In genomic region chr18:57544958-57545661, GRCh38 we compare ENCODE assay signal across 14 cellular contexts. TPM values are rescaled to one million over a fixed set of nuclear protein-coding genes. Genes with fewer than 3 reads are reported as not detected.
DNase-seq lines count a peak whose midpoint lies in the region; ATAC-seq and TF ChIP-seq lines count a peak whose summit lies in the region.
"Had no signal": no experiment of that assay in that cellular context is flagged by ENCODE, and none has a peak within 500 bp of the region (broad histone marks: within the 10 kb centered on the region; RNA-seq: fewer than 3 reads in every experiment).

No MANE protein-coding gene starts in this region.

- no peaks in the 10 kb centered on the region for H3K9me2 ChIP-seq in GM23338 (ENCODE audit: insufficient read depth)

- H3K4me1 Mint-ChIP-seq in GM23338 = peaks cover 14% of the 10 kb centered on the region

- H3K79me2 ChIP-seq in GM23338 (replicated peaks; ENCODE audit: insufficient read depth) = no peaks in the 10 kb centered on the region

- H3F3A ChIP-seq in GM23338 (replicated peaks; ENCODE audit: low read depth) = no peaks in the 10 kb centered on the region

- no peak overlapping the region for H3K4me3 Mint-ChIP-seq in GM23338
- H3K4me3 Mint-ChIP-seq: activated B cell treated with CpG ODN at 0.5 μM for 24 hours; activated naive CD8-positive, alpha-beta T cell; CD4-positive, CD25-positive, alpha-beta regulatory T cell had no signal

- no peaks in the 10 kb centered on the region for H3K36me3 Mint-ChIP-seq in GM23338 (ENCODE audit: low read depth)
- H3K36me3 Mint-ChIP-seq: naive B cell had no signal

- peak; percentile 58 for DNase-seq in OCI-M1 (lab: John Stamatoyannopoulos, UW)
- DNase-seq in globus pallidus (ENCODE audit: low spot score) = no peak
- DNase-seq in GM23338 (ENCODE audit: low spot score) = no peak
- DNase-seq in DMS114 treated with DMSO at 0.1 percent for 48 hours (lab: John Stamatoyannopoulos, UW; ENCODE audit: unreplicated experiment) = no peak
- DNase-seq in activated CD4-positive, alpha-beta T cell treated with anti-CD3 and anti-CD28 coated beads, Interleukin-2, amount 50 U/mL, for 48 hours = no peak
- DNase-seq: activated B cell treated with CpG ODN at 0.5 μM for 24 hours; CD4-positive, CD25-positive, alpha-beta regulatory T cell; naive B cell; stimulated activated CD4-positive, alpha-beta T cell treated with anti-CD3 and anti-CD28 coated beads, Interleukin-1b, Interleukin-23, amount 100 ng/mL, for 48 hours had no signal

- H3K9me3 Mint-ChIP-seq in GM23338 = no peaks in the 10 kb centered on the region
- H3K9me3 Mint-ChIP-seq: activated B cell treated with CpG ODN at 0.5 μM for 24 hours; CD4-positive, CD25-positive, alpha-beta regulatory T cell; naive B cell had no signal

- H3K27ac Mint-ChIP-seq in GM23338 = no peak overlapping the region
- H3K27ac Mint-ChIP-seq: activated B cell treated with CpG ODN at 0.5 μM for 24 hours; activated naive CD8-positive, alpha-beta T cell; CD4-positive, CD25-positive, alpha-beta regulatory T cell had no signal

- no peaks in the 10 kb centered on the region for H3K27me3 ChIP-seq in GM23338 (ENCODE audit: insufficient read depth)

- H2AFZ ChIP-seq in GM23338 = no peak overlapping the region

- H3K4me1 ChIP-seq in GM23338 (ENCODE audit: insufficient read depth) = peaks cover 4% of the 10 kb centered on the region; the same call in 1 of the 2 replicates

- H4K20me1 ChIP-seq in GM23338 (replicated peaks; ENCODE audit: insufficient read depth) = no peaks in the 10 kb centered on the region

- H3K4me2 ChIP-seq in GM23338 = no peak overlapping the region

- ATAC-seq in GM18502 (IDR thresholded peaks at IDR 0.05; ENCODE audit: poor library complexity, unreplicated experiment) (peak; percentile 81), GM21515 (IDR thresholded peaks at IDR 0.05; ENCODE audit: unreplicated experiment) (peak; percentile 86), HG03135 (IDR thresholded peaks at IDR 0.05; ENCODE audit: unreplicated experiment) (peak; percentile 85), GM23338 (no peak)
- ATAC-seq: K562 had no signal

- H3K4me3 ChIP-seq in GM23338 = no peak overlapping the region
- H3K4me3 ChIP-seq: K562 had no signal

- TF ChIP-seq CTCF in GM23338 (conservative IDR thresholded peaks at IDR 0.05; ENCODE audit: low read depth in 2 of 2) = no peak

- no peaks in the 10 kb centered on the region for H3K27me3 Mint-ChIP-seq in GM23338 (ENCODE audit: insufficient read depth, low read depth, poor library complexity)
- H3K27me3 Mint-ChIP-seq: activated B cell treated with CpG ODN at 0.5 μM for 24 hours; activated naive CD8-positive, alpha-beta T cell; naive B cell had no signal

- no peak overlapping the region for H3K27ac ChIP-seq in GM23338 (ENCODE audit: low read depth)

- no peaks in the 10 kb centered on the region for H3K36me3 ChIP-seq in GM23338 (ENCODE audit: insufficient read depth)

TF ChIP-seq in GM23338, 12 proteins besides CTCF, POLR2A, EP300 and RAD21 (continues in another document):
- TF ChIP-seq EZH2 (IDR thresholded peaks at IDR 0.05; ENCODE audit: low read depth, unreplicated experiment) = no peak
- TF ChIP-seq REST (IDR thresholded peaks at IDR 0.05; ENCODE audit: unreplicated experiment) = no peak
- TF ChIP-seq JUNB (IDR thresholded peaks at IDR 0.05; ENCODE audit: unreplicated experiment) = no peak
- no peak for TF ChIP-seq CREB1 (CRISPR knock-in tag; IDR thresholded peaks at IDR 0.05; ENCODE audit: low read depth)
- TF ChIP-seq EZH2phosphoT487 (IDR thresholded peaks at IDR 0.05; ENCODE audit: unreplicated experiment) = no peak
- TF ChIP-seq ZNF462 (CRISPR knock-in tag; IDR thresholded peaks at IDR 0.05) = no peak
- TF ChIP-seq NANOG (IDR thresholded peaks at IDR 0.05; ENCODE audit: borderline replicate concordance) = no peak
- no peak for TF ChIP-seq ZNF114 (CRISPR knock-in tag; IDR thresholded peaks at IDR 0.05)
- TF ChIP-seq STAT1 (IDR thresholded peaks at IDR 0.05; ENCODE audit: unreplicated experiment) = no peak

RNA-seq across cellular contexts. Expression of gene FECH, which starts 41.4 kb away (rescaled TPM):
- 23.5 and 35.5 TPM in 2 replicates for total RNA-seq in GM23338 (2014; rRNA removed; shearing (Covaris generic))
- polyA plus RNA-seq in GM23338 (2016; fragmentation: Nextera tagmentation; extraction: Ambion mirVana) = 5.8 and 6.1 TPM in 2 replicates
